ENCODE assay signal across 16 cellular contexts in the genomic region with DNA sequence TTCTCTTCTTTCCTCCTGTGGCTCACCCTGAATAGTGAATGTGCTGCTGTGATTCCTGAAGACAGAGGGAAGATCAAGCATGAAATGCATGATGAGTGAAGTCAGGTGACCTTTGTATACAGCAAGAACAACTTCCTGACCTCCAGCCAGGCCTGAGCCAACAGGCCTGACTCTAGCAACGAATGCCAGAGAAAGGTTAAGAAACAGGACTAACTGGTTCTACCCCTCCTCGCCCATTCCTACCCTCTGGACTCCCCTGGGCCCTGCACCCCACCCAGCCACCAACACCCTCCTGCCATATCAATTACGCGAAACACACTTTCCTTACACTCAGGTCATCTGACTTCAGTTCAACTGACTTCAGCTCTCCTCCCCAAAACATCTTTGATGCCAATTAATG. TPM values are rescaled to one million over a fixed set of nuclear protein-coding genes. Genes with fewer than 3 reads are reported as not detected.
DNase-seq lines count a peak whose midpoint lies in the region; ATAC-seq and TF ChIP-seq lines count a peak whose summit lies in the region.
"Had no signal": no experiment of that assay in that cellular context is flagged by ENCODE, and none has a peak within 500 bp of the region (broad histone marks: within the 10 kb centered on the region; RNA-seq: fewer than 3 reads in every experiment).

No MANE protein-coding gene starts in this region.

- ATAC-seq in GM21825 (IDR thresholded peaks at IDR 0.05; ENCODE audit: unreplicated experiment): no peak
- ATAC-seq in SK-N-SH treated with all-trans-retinoic acid at 6 μM for 48 hours: no peak
- ATAC-seq: activated T-cell treated with anti-CD3 and anti-CD28 coated beads, Interleukin-2, amount 50 U/mL, for 4 hours had no signal

- H3K27ac ChIP-seq in stomach: peak overlapping the region; percentile 36 to 84 (median 67)
- H3K27ac ChIP-seq: neutrophil had no signal

- in situ Hi-C loops in SK-MEL-5 (cut with HindIII; ENCODE audit: low pct_unique_long_range_greater_than_20kb, low sequenced_read_pairs): no loop called here

- no peak for TF ChIP-seq POLR2A in stomach (IDR thresholded peaks at IDR 0.05)

- intact Hi-C loops in stomach (cut with DNase I; ENCODE audit: low total_unique reads): no loop called here

- no peaks in the 10 kb centered on the region for H3K27me3 ChIP-seq in stomach
- H3K27me3 ChIP-seq: neutrophil had no signal

- TF ChIP-seq CTCF in stomach (IDR thresholded peaks at IDR 0.05): no peak

- H3K36me3 ChIP-seq in stomach: no peaks in the 10 kb centered on the region
- H3K36me3 ChIP-seq: neutrophil had no signal

- TF ChIP-seq EP300 in stomach (IDR thresholded peaks at IDR 0.05): no peak

- peaks cover 22 to 73% (median 49%) of the 10 kb centered on the region in 4 donors for H3K4me1 ChIP-seq in stomach

- DNase-seq in NCI-H2196 (lab: John Stamatoyannopoulos, UW; ENCODE audit: unreplicated experiment) (peak; percentile 32), NCI-H2196 treated with DMSO at 0.1 percent for 48 hours (lab: John Stamatoyannopoulos, UW; ENCODE audit: unreplicated experiment) (no peak), SK-MEL-5 (ENCODE audit: low read depth, low spot score) (peak; percentile 25), iris pigment epithelial cell (ENCODE audit: low read depth) (peak; percentile 25), stomach (peak; percentile 79), HuH-7.5 (ENCODE audit: low spot score) (no peak)
- DNase-seq: 8988T; activated CD4-positive, CD25-positive, alpha-beta regulatory T cell treated with anti-CD3 and anti-CD28 coated beads, Interleukin-2, amount 50 U/mL, for 72 hours; activated T-cell treated with anti-CD3 and anti-CD28 coated beads, Interleukin-2, amount 50 U/mL, for 4 hours; kidney glomerular epithelial cell; NCI-H187; substantia nigra; SW 1271 had no signal

- H3K9me3 ChIP-seq in stomach: no peaks in the 10 kb centered on the region
- H3K9me3 ChIP-seq: neutrophil had no signal

- WGBS in stomach, 5 donors: 23 to 57% (median 39%) methylated on average over 4 of the region's 4 CpGs

- H3K4me3 ChIP-seq in stomach: no peak overlapping the region

TF ChIP-seq in SK-N-SH treated with all-trans-retinoic acid at 6 μM for 48 hours, 23 proteins besides CTCF, POLR2A, EP300 and RAD21:
- TF ChIP-seq CREB5 (CRISPR knock-in tag; IDR thresholded peaks at IDR 0.05; ENCODE audit: low read depth) (no peak), RARB (CRISPR knock-in tag; IDR thresholded peaks at IDR 0.05) (no peak), TCF4 (CRISPR knock-in tag; IDR thresholded peaks at IDR 0.05; ENCODE audit: borderline replicate concordance) (no peak), ARNTL (CRISPR knock-in tag; IDR thresholded peaks at IDR 0.05; ENCODE audit: borderline replicate concordance, low read depth) (no peak), SNAI2 (CRISPR knock-in tag; IDR thresholded peaks at IDR 0.05) (no peak), ZFP3 (CRISPR knock-in tag; IDR thresholded peaks at IDR 0.05) (no peak), ZNF70 (CRISPR knock-in tag; IDR thresholded peaks at IDR 0.05) (no peak), PPARA (CRISPR knock-in tag; IDR thresholded peaks at IDR 0.05; ENCODE audit: borderline replicate concordance) (no peak), ZFP30 (CRISPR knock-in tag; IDR thresholded peaks at IDR 0.05) (no peak), ESRRG (CRISPR knock-in tag; IDR thresholded peaks at IDR 0.05) (no peak), ZNF565 (CRISPR knock-in tag; conservative IDR thresholded peaks at IDR 0.05; ENCODE audit: low read depth) (no peak), CSDC2 (CRISPR knock-in tag; IDR thresholded peaks at IDR 0.05) (no peak), OSR1 (CRISPR knock-in tag; IDR thresholded peaks at IDR 0.05) (no peak), ISL1 (CRISPR knock-in tag; IDR thresholded peaks at IDR 0.05) (no peak), TOX (CRISPR knock-in tag; IDR thresholded peaks at IDR 0.05; ENCODE audit: borderline replicate concordance) (no peak), TSHZ2 (CRISPR knock-in tag; IDR thresholded peaks at IDR 0.05) (no peak), ZC3H10 (CRISPR knock-in tag; IDR thresholded peaks at IDR 0.05) (no peak), BACH2 (CRISPR knock-in tag; IDR thresholded peaks at IDR 0.05; ENCODE audit: borderline replicate concordance) (no peak), POU6F1 (CRISPR knock-in tag; IDR thresholded peaks at IDR 0.05; ENCODE audit: borderline replicate concordance, low read depth) (no peak)
- TF ChIP-seq, protein P1, sequence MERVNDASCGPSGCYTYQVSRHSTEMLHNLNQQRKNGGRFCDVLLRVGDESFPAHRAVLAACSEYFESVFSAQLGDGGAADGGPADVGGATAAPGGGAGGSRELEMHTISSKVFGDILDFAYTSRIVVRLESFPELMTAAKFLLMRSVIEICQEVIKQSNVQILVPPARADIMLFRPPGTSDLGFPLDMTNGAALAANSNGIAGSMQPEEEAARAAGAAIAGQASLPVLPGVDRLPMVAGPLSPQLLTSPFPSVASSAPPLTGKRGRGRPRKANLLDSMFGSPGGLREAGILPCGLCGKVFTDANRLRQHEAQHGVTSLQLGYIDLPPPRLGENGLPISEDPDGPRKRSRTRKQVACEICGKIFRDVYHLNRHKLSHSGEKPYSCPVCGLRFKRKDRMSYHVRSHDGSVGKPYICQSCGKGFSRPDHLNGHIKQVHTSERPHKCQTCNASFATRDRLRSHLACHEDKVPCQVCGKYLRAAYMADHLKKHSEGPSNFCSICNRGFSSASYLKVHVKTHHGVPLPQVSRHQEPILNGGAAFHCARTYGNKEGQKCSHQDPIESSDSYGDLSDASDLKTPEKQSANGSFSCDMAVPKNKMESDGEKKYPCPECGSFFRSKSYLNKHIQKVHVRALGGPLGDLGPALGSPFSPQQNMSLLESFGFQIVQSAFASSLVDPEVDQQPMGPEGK (CRISPR knock-in tag; IDR thresholded peaks at IDR 0.05; ENCODE audit: borderline replicate concordance): no peak

RNA-seq across cellular contexts. Expression of gene SUSD1, which starts 4.9 kb away (rescaled TPM):
- total RNA-seq in SK-MEL-5 (2014; rRNA removed; shearing (Covaris generic)): 1.4 and 1.5 TPM in 2 replicates
- 1.6 and 2.9 TPM in 2 replicates for polyA plus RNA-seq in SK-MEL-5 (2015; cell fraction: cytosol; rRNA removed)
- 1.2 and 2.9 TPM in 2 replicates for polyA plus RNA-seq in SK-MEL-5 (2015; cell fraction: nucleus; rRNA removed)
- total RNA-seq in stomach: 10 to 100 TPM; 16.9 to 50.4 (median 29.9) TPM
- polyA plus RNA-seq in stomach: 1 to 10 TPM; 1.6 to 6.3 (median 1.7) TPM

Comparison
In these comparisons a context has a peak if more than half of its experiments do, and no peak if none do; other contexts are left out.
1. DNase-seq: peak in NCI-H2196 (single experiment), SK-MEL-5 (single experiment), iris pigment epithelial cell (single experiment) and stomach (single experiment); none in NCI-H2196 treated with DMSO at 0.1 percent for 48 hours (single experiment) and HuH-7.5 (single experiment).